ENCODE assay signal across 22 cellular contexts in the genomic region with DNA sequence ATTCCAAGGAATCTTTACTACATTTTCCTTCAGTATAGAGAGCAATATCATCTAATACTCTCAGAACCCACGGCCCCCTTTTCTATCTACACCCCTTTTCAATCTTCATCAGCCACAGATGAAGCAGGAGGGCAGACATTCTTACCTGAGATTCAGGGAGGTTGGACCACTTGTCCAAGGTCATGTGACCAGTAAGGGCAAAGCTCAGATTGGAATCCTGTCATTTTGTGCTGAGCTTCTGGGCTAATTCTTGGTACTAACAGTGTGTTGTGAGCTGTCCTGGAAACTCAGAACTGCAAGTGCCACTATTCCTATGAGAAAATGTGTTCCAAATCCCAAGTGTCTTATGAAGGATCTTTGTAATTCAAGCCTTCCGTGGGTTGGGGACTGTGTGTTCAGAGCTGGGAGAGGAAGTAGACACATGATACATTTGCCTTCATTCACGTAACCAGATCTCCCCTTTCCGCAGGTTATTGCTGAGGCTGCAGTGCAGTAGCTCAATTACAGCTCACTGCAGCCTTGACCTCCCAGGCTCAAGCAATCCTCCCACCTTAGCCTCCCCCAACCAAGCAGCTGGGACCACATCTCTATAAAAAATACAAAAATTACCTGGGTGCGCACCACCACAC. TPM values are rescaled to one million over a fixed set of nuclear protein-coding genes. Genes with fewer than 3 reads are reported as not detected.
A peak's percentile ranks its signal among the peaks of the same experiment; 100 is the strongest.
DNase-seq lines count a peak whose midpoint lies in the region; ATAC-seq and TF ChIP-seq lines count a peak whose summit lies in the region.
"Had no signal": no experiment of that assay in that cellular context is flagged by ENCODE, and none has a peak within 500 bp of the region (broad histone marks: within the 10 kb centered on the region; RNA-seq: fewer than 3 reads in every experiment).

No MANE protein-coding gene starts in this region.

- no peak for TF ChIP-seq POLR2A in IMR-90 (IDR thresholded peaks at IDR 0.05; ENCODE audit: low read depth, low read length)

- H3K27ac ChIP-seq in IMR-90 (ENCODE audit: insufficient read depth, low read length) = no peak overlapping the region
- no peak overlapping the region for H3K27ac ChIP-seq in SJCRH30
- H3K27ac ChIP-seq in neural progenitor cell = no peak overlapping the region
- H3K27ac ChIP-seq in mesenchymal stem cell (ENCODE audit: low read length, poor library complexity, severe bottlenecking) = no peak overlapping the region
- H3K27ac ChIP-seq: lower lobe of right lung, neutrophil, prostate gland, skin epidermis, transverse colon had no signal

- H3K9ac ChIP-seq in IMR-90 (ENCODE audit: low read depth, low read length) (no peak overlapping the region), neural progenitor cell (no peak overlapping the region), mesenchymal stem cell (ENCODE audit: low read length) (no peak overlapping the region)
- H3K9ac ChIP-seq: SK-N-SH had no signal

- no peak for ATAC-seq in IMR-90 (ENCODE audit: low read depth)
- ATAC-seq: lower lobe of right lung, T-helper 17 cell had no signal

- H2AFZ ChIP-seq in IMR-90 (replicated peaks; ENCODE audit: low read length, poor library complexity) (no peak overlapping the region), neural progenitor cell (replicated peaks) (no peak overlapping the region), mesenchymal stem cell (ENCODE audit: low read depth, low read length) (no peak overlapping the region)

- no peak overlapping the region for H3K4me3 Mint-ChIP-seq in neural progenitor cell
- H3K4me3 Mint-ChIP-seq: activated CD4-positive, alpha-beta T cell treated with anti-CD3 and anti-CD28 coated beads, Interleukin-2, amount 10 ng/mL, durations not matched to agents 24 days and 14 days; activated naive CD8-positive, alpha-beta T cell treated with anti-CD3 and anti-CD28 coated beads, Interleukin-2, amount 10 ng/mL, durations not matched to agents 7 days and 5 days; CD4-positive, CD25-positive, alpha-beta regulatory T cell; central memory CD8-positive, alpha-beta T cell; T-helper 17 cell had no signal

- no peak overlapping the region; the same call in 1 of the 2 replicates for H3K23ac ChIP-seq in IMR-90 (ENCODE audit: low read depth, low read length)
- H3K23ac ChIP-seq in mesenchymal stem cell (ENCODE audit: low read length in 2 of 2) = no peak overlapping the region

- peaks cover 2% of the 10 kb centered on the region for H3K27me3 Mint-ChIP-seq in neural progenitor cell (ENCODE audit: insufficient read depth, low read depth)
- H3K27me3 Mint-ChIP-seq: activated naive CD8-positive, alpha-beta T cell treated with anti-CD3 and anti-CD28 coated beads, Interleukin-2, amount 10 ng/mL, durations not matched to agents 7 days and 5 days had no signal

- H3K4me3 ChIP-seq in IMR-90 (ENCODE audit: insufficient read depth, low read depth, low read length) = no peak overlapping the region
- H3K4me3 ChIP-seq in SJCRH30 = peak overlapping the region; percentile 86
- no peak overlapping the region for H3K4me3 ChIP-seq in neural progenitor cell
- H3K4me3 ChIP-seq in mesenchymal stem cell (ENCODE audit: insufficient read depth in 1 of 2, low read depth in 1 of 2, low read length in 2 of 2) = no peak overlapping the region
- H3K4me3 ChIP-seq: lower lobe of right lung, prostate gland, skin epidermis, transverse colon had no signal

- BruUV-seq in IMR-90 (replicated peaks; lab: Mats Ljungman, UMichigan) = no TSS peak

- H2BK5ac ChIP-seq in IMR-90 (ENCODE audit: low read depth, low read length, poor library complexity, severe bottlenecking) (no peak overlapping the region), mesenchymal stem cell (ENCODE audit: low read depth, low read length, poor library complexity, severe bottlenecking) (no peak overlapping the region)

- H2BK120ac ChIP-seq in IMR-90 (ENCODE audit: low read depth, low read length) (peak overlapping the region; percentile 30; the same call in 1 of the 2 replicates), mesenchymal stem cell (ENCODE audit: low read depth, low read length) (no peak overlapping the region)

- H4K91ac ChIP-seq in IMR-90 (ENCODE audit: insufficient read depth, low read depth, low read length) (no peak overlapping the region; the same call in 1 of the 2 replicates), mesenchymal stem cell (ENCODE audit: low read length) (no peak overlapping the region)

- H3K4me1 ChIP-seq in IMR-90 (ENCODE audit: control insufficient read depth, insufficient read depth, low read length) (peaks cover 19% of the 10 kb centered on the region), SJCRH30 (peaks cover 15% of the 10 kb centered on the region), neural progenitor cell (peaks cover 5% of the 10 kb centered on the region), mesenchymal stem cell (ENCODE audit: control insufficient read depth, insufficient read depth, low read depth, low read length) (peaks cover 10% of the 10 kb centered on the region)
- H3K4me1 ChIP-seq: lower lobe of right lung, prostate gland had no signal

- H4K8ac ChIP-seq in IMR-90 (ENCODE audit: low read depth in 2 of 2, low read length in 2 of 2) (peak overlapping the region in 1 of 2 experiments; percentile 13; a peak in 2 of 4 replicates), mesenchymal stem cell (ENCODE audit: low read length) (no peak overlapping the region)

- peak overlapping the region; percentile 30 for H3K27ac Mint-ChIP-seq in neural progenitor cell
- H3K27ac Mint-ChIP-seq: activated CD4-positive, alpha-beta T cell treated with anti-CD3 and anti-CD28 coated beads, Interleukin-2, amount 10 ng/mL, durations not matched to agents 24 days and 14 days; activated naive CD8-positive, alpha-beta T cell treated with anti-CD3 and anti-CD28 coated beads, Interleukin-2, amount 10 ng/mL, durations not matched to agents 7 days and 5 days; CD4-positive, CD25-positive, alpha-beta regulatory T cell; T-helper 17 cell had no signal

- H2BK20ac ChIP-seq in IMR-90 (ENCODE audit: low read depth, low read length) = no peak overlapping the region

- H3K4me2 ChIP-seq in IMR-90 (ENCODE audit: low read depth, low read length) (no peak overlapping the region), neural progenitor cell (no peak overlapping the region), mesenchymal stem cell (ENCODE audit: low read length, poor library complexity, severe bottlenecking) (no peak overlapping the region)
- H3K4me2 ChIP-seq: SK-N-SH had no signal

- H3K56ac ChIP-seq in IMR-90 (ENCODE audit: extremely low read depth, insufficient read depth, low read length) = no peak overlapping the region

- peaks cover 22% of the 10 kb centered on the region for H3K9me1 ChIP-seq in IMR-90 (ENCODE audit: insufficient read depth, low read length)

- no CpG with 5 or more reads among the region's 5 CpGs for WGBS in IMR-90 (ENCODE audit: extremely low coverage in 2 of 2, insufficient read length in 1 of 2), 2 experiments
- WGBS in mesenchymal stem cell = 100% methylated on average over 5 of the region's 5 CpGs

- H4K20me1 ChIP-seq in IMR-90 (ENCODE audit: insufficient read depth, low read length) (no peaks in the 10 kb centered on the region), neural progenitor cell (ENCODE audit: low read depth) (no peaks in the 10 kb centered on the region)

- no peaks in the 10 kb centered on the region for H3F3A ChIP-seq in neural progenitor cell (ENCODE audit: low read depth)

- H2BK15ac ChIP-seq in IMR-90 (ENCODE audit: low read depth, low read length) = peak overlapping the region; percentile 15; the same call in 1 of the 3 replicates
- no peak overlapping the region for H2BK15ac ChIP-seq in mesenchymal stem cell (ENCODE audit: low read depth, poor library complexity, severe bottlenecking)

- no peaks in the 10 kb centered on the region for H3K79me2 ChIP-seq in neural progenitor cell (ENCODE audit: low read depth)

- 0 out of 2 replicates have a peak overlapping the region, but pooled peaks have one; percentile 9 for H3K18ac ChIP-seq in IMR-90 (ENCODE audit: low read depth, low read length)
- H3K18ac ChIP-seq in mesenchymal stem cell (ENCODE audit: low read depth in 1 of 2, low read length in 2 of 2) = no peak overlapping the region

- in situ Hi-C loops in IMR-90 (cut with MboI; ENCODE audit: low sequenced_read_pairs) = no loop called here

- no peak overlapping the region for H4K5ac ChIP-seq in IMR-90 (ENCODE audit: low read depth, low read length)

- H3K4ac ChIP-seq in IMR-90 (ENCODE audit: low read depth, low read length) = peak overlapping the region; percentile 39; the same call in 1 of the 2 replicates
- no peak overlapping the region for H3K4ac ChIP-seq in mesenchymal stem cell (ENCODE audit: low read depth in 1 of 2, low read length in 2 of 2)

- H2AK5ac ChIP-seq in IMR-90 (ENCODE audit: low read depth, low read length) (peak overlapping the region; percentile 85), mesenchymal stem cell (ENCODE audit: low read length, severe bottlenecking) (no peak overlapping the region)

- H3K79me1 ChIP-seq in IMR-90 (ENCODE audit: low read depth in 1 of 2, low read length in 2 of 2) = 0 out of 4 replicates have a peak, but pooled peaks cover 0 to 4% of the 10 kb centered on the region in 2 experiments
- no peaks in the 10 kb centered on the region for H3K79me1 ChIP-seq in mesenchymal stem cell (replicated peaks; ENCODE audit: low read length, poor library complexity, severe bottlenecking)

- H3K9me3 ChIP-seq in IMR-90 (ENCODE audit: control insufficient read depth, insufficient read depth, low read length) (no peaks in the 10 kb centered on the region), SJCRH30 (replicated peaks) (no peaks in the 10 kb centered on the region), neural progenitor cell (ENCODE audit: low read depth) (no peaks in the 10 kb centered on the region), mesenchymal stem cell (ENCODE audit: control insufficient read depth, low read length) (no peaks in the 10 kb centered on the region)
- H3K9me3 ChIP-seq: lower lobe of right lung, neutrophil, prostate gland, SK-N-SH, transverse colon had no signal

- no peak overlapping the region for H2AK9ac ChIP-seq in IMR-90 (replicated peaks; ENCODE audit: low read depth, low read length, poor library complexity)

- POLR2A ChIA-PET in IMR-90 (lab: Charles Lee; ENCODE audit: unreplicated experiment) = interaction anchor here (0.9 kb wide), 1 partner anchor 10 kb away, joined by 5 read pairs; no protein-coding TSS in a partner anchor

- H3K4me1 Mint-ChIP-seq in neural progenitor cell = peaks cover 13% of the 10 kb centered on the region
- H3K4me1 Mint-ChIP-seq: central memory CD8-positive, alpha-beta T cell had no signal

- no peak overlapping the region for H2BK12ac ChIP-seq in mesenchymal stem cell (ENCODE audit: low read length in 2 of 2)

- intact Hi-C loops in IMR-90 (cut with micrococcal nuclease) = loop anchor here (5.0 kb wide), 1 partner anchor 336 kb away; no protein-coding TSS in a partner anchor

- H3K36me3 Mint-ChIP-seq in neural progenitor cell = no peaks in the 10 kb centered on the region
- H3K36me3 Mint-ChIP-seq: activated naive CD8-positive, alpha-beta T cell treated with anti-CD3 and anti-CD28 coated beads, Interleukin-2, amount 10 ng/mL, durations not matched to agents 7 days and 5 days; CD4-positive, CD25-positive, alpha-beta regulatory T cell had no signal

- CTCF ChIA-PET in IMR-90 (lab: Yijun Ruan, JAX) = interaction anchor here (1.4 kb wide), 1 partner anchor 10 kb away, joined by 6 read pairs; no protein-coding TSS in a partner anchor

- H3K14ac ChIP-seq in IMR-90 (replicated peaks; ENCODE audit: low read depth, low read length) (peak overlapping the region; percentile 3; the same call in 1 of the 2 replicates), mesenchymal stem cell (ENCODE audit: low read length in 2 of 2) (no peak overlapping the region)

- H3K27me3 ChIP-seq in IMR-90 (ENCODE audit: control insufficient read depth, insufficient read depth, low read length) (no peaks in the 10 kb centered on the region), SJCRH30 (no peaks in the 10 kb centered on the region), neural progenitor cell (no peaks in the 10 kb centered on the region), mesenchymal stem cell (ENCODE audit: control insufficient read depth in 1 of 2, insufficient read depth in 1 of 2, low read length in 2 of 2) (peaks cover 0 to 35% of the 10 kb centered on the region in 2 experiments)
- H3K27me3 ChIP-seq: transverse colon had no signal

- H3K36me3 ChIP-seq in IMR-90 (ENCODE audit: control insufficient read depth, insufficient read depth, low read length) (no peaks in the 10 kb centered on the region), SJCRH30 (peaks cover 61% of the 10 kb centered on the region), neural progenitor cell (no peaks in the 10 kb centered on the region), mesenchymal stem cell (ENCODE audit: control insufficient read depth in 1 of 2, insufficient read depth in 2 of 2, low read depth in 1 of 2, low read length in 2 of 2) (no peaks in the 10 kb centered on the region)
- H3K36me3 ChIP-seq: lower lobe of right lung, neutrophil, prostate gland, transverse colon had no signal

- no peaks in the 10 kb centered on the region for H3K9me3 Mint-ChIP-seq in neural progenitor cell
- H3K9me3 Mint-ChIP-seq: activated CD4-positive, alpha-beta T cell treated with anti-CD3 and anti-CD28 coated beads, Interleukin-2, amount 10 ng/mL, durations not matched to agents 24 days and 14 days; activated naive CD8-positive, alpha-beta T cell treated with anti-CD3 and anti-CD28 coated beads, Interleukin-2, amount 10 ng/mL, durations not matched to agents 7 days and 5 days; central memory CD8-positive, alpha-beta T cell had no signal

- TF ChIP-seq RAD21 in IMR-90 (IDR thresholded peaks at IDR 0.05; ENCODE audit: low read length) = no peak

- dilution Hi-C loops in IMR-90 (cut with HindIII; ENCODE audit: low sequenced_read_pairs, unreplicated experiment) = loop anchor here (25.0 kb wide), 1 partner anchor 226 kb away; no protein-coding TSS in a partner anchor

- no peak for TF ChIP-seq CTCF in IMR-90 (conservative IDR thresholded peaks at IDR 0.05; ENCODE audit: low read depth, low read length)
- TF ChIP-seq CTCF in neural progenitor cell (IDR thresholded peaks at IDR 0.05) = no peak

- DNase-seq in IMR-90 = no peak
- peak; percentile 14 for DNase-seq in NCI-H2029 treated with DMSO at 0.1 percent for 48 hours (lab: John Stamatoyannopoulos, UW)
- peak in 1 of 2 experiments; percentile 66 for DNase-seq in SJCRH30
- DNase-seq in neural progenitor cell (ENCODE audit: low spot score) = no peak
- DNase-seq in mesenchymal stem cell = no peak
- no peak for DNase-seq in T-helper 2 cell
- no peak for DNase-seq in kidney tubule cell (ENCODE audit: low spot score)
- DNase-seq: activated CD4-positive, alpha-beta T cell treated with anti-CD3 and anti-CD28 coated beads, Interleukin-2, amount 10 ng/mL, durations not matched to agents 24 days and 14 days; activated naive CD8-positive, alpha-beta T cell treated with anti-CD3 and anti-CD28 coated beads, Interleukin-2, amount 10 ng/mL, durations not matched to agents 7 days and 5 days; CD4-positive, CD25-positive, alpha-beta regulatory T cell; kidney; lower lobe of right lung; SK-N-SH; stimulated activated CD4-positive, alpha-beta T cell treated with anti-CD3 and anti-CD28 coated beads, Interleukin-1b, Interleukin-23, amount 100 ng/mL, for 48 hours; T-helper 17 cell; transverse colon had no signal

RNA-seq across cellular contexts. Expression of a gene that starts 3.3 kb away (rescaled TPM):
- total RNA-seq in IMR-90 (2012; rRNA removed) (0.56 and 0.90 TPM in 2 replicates), neural progenitor cell (ENCODE audit: low replicate concordance) (0.11 TPM in 1 of 2 replicates, not detected in the other)
- 0.75 and 1.2 TPM in 2 replicates for polyA plus RNA-seq in IMR-90 (2012; rRNA removed)
- polyA plus RNA-seq in IMR-90 (2012; cell fraction: cytosol; rRNA removed) = 0.66 and 1.2 TPM in 2 replicates
- 0.76 and 1.5 TPM in 2 replicates for polyA plus RNA-seq in IMR-90 (2012; cell fraction: nucleus; rRNA removed; ENCODE audit: low replicate concordance)
- 371 and 375 TPM in 2 replicates for total RNA-seq in SJCRH30 (2014; rRNA removed; shearing (Covaris generic))
- 6.4 TPM for polyA plus RNA-seq in mesenchymal stem cell (2013, experiment 1 of 2)
- polyA plus RNA-seq in mesenchymal stem cell (2013, experiment 2 of 2) = 6.1 TPM
- total RNA-seq: activated CD4-positive, alpha-beta T cell treated with anti-CD3 and anti-CD28 coated beads, Interleukin-2, amount 10 ng/mL, durations not matched to agents 24 days and 14 days; activated naive CD8-positive, alpha-beta T cell treated with anti-CD3 and anti-CD28 coated beads, Interleukin-2, amount 10 ng/mL, durations not matched to agents 7 days and 5 days; G401; kidney; lower lobe of right lung; mucosa of gallbladder had no signal

Comparison
In these comparisons a context has a peak if more than half of its experiments do, and no peak if none do; other contexts are left out.
1. RNA of a gene that starts 3.3 kb away (total RNA-seq): 371 to 375 TPM in SJCRH30; 0.56 to 0.90 TPM in IMR-90 and 0.11 TPM in neural progenitor cell; every median in the first group is over 100 times any median in the second.